ENCODE assay signal across 8 cellular contexts in the genomic region with DNA sequence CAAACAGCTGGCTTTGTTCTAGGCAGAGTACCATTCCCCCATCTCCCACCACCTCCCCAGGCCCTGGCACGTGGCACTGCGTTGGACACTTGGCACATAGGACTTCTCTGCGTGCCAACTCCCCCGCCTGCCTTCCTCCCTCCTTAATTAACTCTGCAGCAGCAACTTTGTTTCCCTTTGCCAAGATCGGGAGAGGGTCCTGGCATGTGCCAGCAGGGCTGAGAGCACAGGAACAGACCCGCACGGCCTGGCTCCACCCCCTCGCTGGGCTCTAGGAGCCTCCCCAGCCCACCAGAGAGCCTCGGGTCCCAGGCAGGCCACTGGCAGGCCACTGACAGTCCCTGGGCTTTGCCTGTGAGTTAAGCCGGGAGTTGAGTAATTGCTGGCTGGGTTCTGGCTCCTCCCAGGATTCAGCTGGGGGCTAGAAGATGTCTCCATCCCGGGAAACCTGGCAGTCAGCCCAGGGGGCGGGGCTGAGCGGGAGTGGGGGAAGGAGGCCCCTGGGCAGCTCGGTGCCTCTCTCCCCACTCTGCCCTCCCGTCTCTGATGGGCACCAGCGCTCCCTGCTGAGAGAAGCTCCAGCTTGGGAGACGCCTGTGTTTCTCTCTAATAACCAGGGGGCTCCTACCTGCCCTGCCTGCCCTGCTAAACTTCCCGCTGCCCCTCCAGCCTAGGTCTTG.
A peak's percentile ranks its signal among the peaks of the same experiment; 100 is the strongest.
DNase-seq lines count a peak whose midpoint lies in the region; ATAC-seq and TF ChIP-seq lines count a peak whose summit lies in the region.

No MANE protein-coding gene starts in this region.

- H3K4me1 ChIP-seq in HAP-1 (peaks cover 2% of the 10 kb centered on the region; the same call in 1 of the 2 replicates), left lung (peaks cover 13 to 16% of the 10 kb centered on the region in 2 donors)

- in situ Hi-C loops in HAP-1 (cut with MboI; ENCODE audit: low sequenced_read_pairs), result no loop called here

- ATAC-seq in left lung (peak; percentile 49), HG03280 (IDR thresholded peaks at IDR 0.05; ENCODE audit: unreplicated experiment) (no peak), HG03342 (IDR thresholded peaks at IDR 0.05; ENCODE audit: unreplicated experiment) (no peak), GM21381 (IDR thresholded peaks at IDR 0.05; ENCODE audit: unreplicated experiment) (no peak)

- H3K27ac Mint-ChIP-seq in chondrocyte (ENCODE audit: unreplicated experiment), result peak overlapping the region; percentile 61
- H3K27ac Mint-ChIP-seq in type B pancreatic cell, result peak overlapping the region; percentile 51

- H3K9me3 Mint-ChIP-seq in chondrocyte (ENCODE audit: low read depth), result peaks cover 23% of the 10 kb centered on the region
- H3K9me3 Mint-ChIP-seq in type B pancreatic cell, result peaks cover 12% of the 10 kb centered on the region

- H3K27me3 ChIP-seq in HAP-1 (ENCODE audit: low read depth), result no peaks in the 10 kb centered on the region
- H3K27me3 ChIP-seq in left lung, result peaks cover 0 to 34% of the 10 kb centered on the region in 2 donors

- H3K4me3 Mint-ChIP-seq in chondrocyte (ENCODE audit: unreplicated experiment) (peak overlapping the region; percentile 19), type B pancreatic cell (no peak overlapping the region)

- H3K36me3 Mint-ChIP-seq in chondrocyte (ENCODE audit: low read depth) (peaks cover 9% of the 10 kb centered on the region), type B pancreatic cell (no peaks in the 10 kb centered on the region)

- no peak overlapping the region for H3K27ac ChIP-seq in left lung

- DNase-seq in HAP-1 (ENCODE audit: low spot score in 2 of 2), result peak; percentile 8 to 85
- peak; percentile 95 for DNase-seq in NCI-H446 treated with DMSO at 0.1 percent for 48 hours (lab: John Stamatoyannopoulos, UW)
- DNase-seq in chondrocyte (ENCODE audit: low spot score), result no peak
- DNase-seq in left lung, result peak in 1 of 2 donors; percentile 69
- peak; percentile 86 for DNase-seq in type B pancreatic cell (ENCODE audit: extremely low spot score, unreplicated experiment)

- no peaks in the 10 kb centered on the region for H3K9me3 ChIP-seq in HAP-1
- peaks cover 0 to 9% of the 10 kb centered on the region in 2 donors for H3K9me3 ChIP-seq in left lung

- H3K27me3 Mint-ChIP-seq in chondrocyte (ENCODE audit: low read depth) (no peaks in the 10 kb centered on the region), type B pancreatic cell (peaks cover 23% of the 10 kb centered on the region)

- TF ChIP-seq CTCF in chondrocyte (IDR thresholded peaks at IDR 0.05) (peak; percentile 28), left lung (IDR thresholded peaks at IDR 0.05) (no peak), type B pancreatic cell (conservative IDR thresholded peaks at IDR 0.05) (no peak)

- no peaks in the 10 kb centered on the region for H3K36me3 ChIP-seq in HAP-1 (replicated peaks)
- H3K36me3 ChIP-seq in left lung, result no peaks in the 10 kb centered on the region

- H3K4me1 Mint-ChIP-seq in chondrocyte (ENCODE audit: low read depth), result peaks cover 44% of the 10 kb centered on the region
- H3K4me1 Mint-ChIP-seq in type B pancreatic cell (ENCODE audit: unreplicated experiment), result peaks cover 21% of the 10 kb centered on the region

- H3K4me3 ChIP-seq in HAP-1 (no peak overlapping the region), left lung (no peak overlapping the region)

- intact Hi-C loops in left lung (cut with DNase I), result no loop called here
